Comparison of ENCODE assay signal across 13 cellular contexts in the genomic region with DNA sequence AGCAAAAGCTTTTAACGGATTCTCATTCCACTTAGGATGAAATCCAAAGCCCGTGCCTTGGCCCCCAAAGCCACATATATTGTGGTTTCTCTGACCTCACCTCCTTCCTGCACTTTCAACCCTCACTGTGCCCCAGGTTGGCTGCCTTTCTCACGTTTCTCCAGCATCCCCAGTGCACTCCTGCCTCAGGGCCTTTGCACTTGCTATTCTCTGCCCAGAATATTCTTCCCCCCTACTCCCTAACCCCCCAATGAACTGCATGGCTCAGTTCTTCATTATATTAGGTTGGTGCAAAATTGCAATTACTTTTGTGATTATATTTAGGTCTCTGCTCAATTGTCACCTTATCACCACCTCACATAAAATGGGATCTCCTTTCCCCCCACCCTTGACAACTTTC.
"Had no signal": no experiment of that assay in that cellular context is flagged by ENCODE, and none has a peak within 500 bp of the region (broad histone marks: within the 10 kb centered on the region; RNA-seq: fewer than 3 reads in every experiment).

No MANE protein-coding gene starts in this region.

- H2AFZ ChIP-seq: neural progenitor cell had no signal

- H3K27ac ChIP-seq: cardiac muscle cell, colonic mucosa, left lung, neural progenitor cell had no signal

- H3K27me3 Mint-ChIP-seq: activated CD4-positive, alpha-beta memory T cell treated with anti-CD3 and anti-CD28 coated beads for 36 hours; activated naive CD8-positive, alpha-beta T cell treated with anti-CD3 and anti-CD28 coated beads, Interleukin-2, amount 10 ng/mL, durations not matched to agents 7 days and 5 days had no signal

- H3K27me3 ChIP-seq: cardiac muscle cell, colonic mucosa, left lung, neural progenitor cell, transverse colon had no signal

- H3K4me3 Mint-ChIP-seq: activated CD4-positive, alpha-beta memory T cell treated with anti-CD3 and anti-CD28 coated beads for 36 hours; activated naive CD8-positive, alpha-beta T cell treated with anti-CD3 and anti-CD28 coated beads, Interleukin-2, amount 10 ng/mL, durations not matched to agents 7 days and 5 days; neural progenitor cell; T-cell had no signal

- H3K9me3 ChIP-seq: colonic mucosa, left lung, transverse colon had no signal

- H3K36me3 Mint-ChIP-seq: activated naive CD8-positive, alpha-beta T cell treated with anti-CD3 and anti-CD28 coated beads, Interleukin-2, amount 10 ng/mL, durations not matched to agents 7 days and 5 days; T-cell had no signal

- H3K36me3 ChIP-seq: cardiac muscle cell, colonic mucosa, neural progenitor cell had no signal

- ATAC-seq: left lung, T-cell had no signal

- H3K9ac ChIP-seq: neural progenitor cell had no signal

- H3K4me2 ChIP-seq: neural progenitor cell had no signal

- H3K9me3 Mint-ChIP-seq: activated CD4-positive, alpha-beta memory T cell treated with anti-CD3 and anti-CD28 coated beads for 36 hours; activated naive CD8-positive, alpha-beta T cell treated with anti-CD3 and anti-CD28 coated beads, Interleukin-2, amount 10 ng/mL, durations not matched to agents 7 days and 5 days; neural progenitor cell; T-cell had no signal

- H3K27ac Mint-ChIP-seq: activated CD4-positive, alpha-beta memory T cell treated with anti-CD3 and anti-CD28 coated beads for 36 hours; activated naive CD8-positive, alpha-beta T cell treated with anti-CD3 and anti-CD28 coated beads, Interleukin-2, amount 10 ng/mL, durations not matched to agents 7 days and 5 days; T-cell had no signal

- H3K4me3 ChIP-seq: cardiac muscle cell, colonic mucosa, left lung, neural progenitor cell, transverse colon had no signal

- DNase-seq: activated CD4-positive, alpha-beta memory T cell treated with anti-CD3 and anti-CD28 coated beads for 36 hours; activated gamma-delta T cell treated with Interleukin-2 at 50 U/mL for 16 hours; activated naive CD8-positive, alpha-beta T cell treated with anti-CD3 and anti-CD28 coated beads, Interleukin-2, amount 10 ng/mL, durations not matched to agents 7 days and 5 days; activated T-cell treated with anti-CD3 and anti-CD28 coated beads, Interleukin-2, amount 50 U/mL, for 48 hours; aorta; colonic mucosa; left lung; mesendoderm; retina; T-cell; transverse colon had no signal
